In the genomic region with DNA sequence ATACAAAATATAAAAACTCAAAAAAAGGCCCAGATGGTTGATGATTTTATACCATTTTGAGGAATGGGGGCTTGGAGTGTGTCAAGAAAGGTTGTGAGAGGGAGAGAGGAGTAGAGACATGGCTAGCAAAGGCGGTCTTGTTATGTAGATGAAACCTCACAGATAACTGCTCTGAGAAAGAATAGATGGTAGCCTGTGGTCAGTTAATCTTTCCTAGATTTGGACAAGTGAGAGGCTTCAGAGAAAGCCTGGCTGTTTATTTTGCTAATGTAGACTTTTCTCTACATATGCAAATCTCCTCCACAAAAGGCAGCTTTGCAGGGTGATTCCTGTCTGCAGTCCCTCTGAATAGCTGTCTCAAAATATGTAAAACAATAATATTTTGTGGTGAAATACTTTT, we compare ENCODE assay signal across 28 cellular contexts.
"Had no signal": no experiment of that assay in that cellular context is flagged by ENCODE, and none has a peak within 500 bp of the region (broad histone marks: within the 10 kb centered on the region; RNA-seq: fewer than 3 reads in every experiment).

No MANE protein-coding gene starts in this region.

- DNase-seq: activated CD4-positive, alpha-beta T cell treated with anti-CD3 and anti-CD28 coated beads for 48 hours; activated CD4-positive, alpha-beta T cell treated with anti-CD3 and anti-CD28 coated beads, Interleukin-2, amount 50 U/mL, for 48 hours; activated CD8-positive, alpha-beta memory T cell treated with anti-CD3 and anti-CD28 coated beads for 24 hours; activated effector memory CD4-positive, alpha-beta T cell treated with anti-CD3 and anti-CD28 coated beads, Interleukin-2, amount 50 U/mL, for 16 hours; activated naive CD4-positive, alpha-beta T cell treated with anti-CD3 and anti-CD28 coated beads for 36 hours; activated naive CD8-positive, alpha-beta T cell treated with anti-CD3 and anti-CD28 coated beads for 36 hours; adrenal gland; aorta; cerebellar nuclear complex; colonic mucosa; dorsolateral prefrontal cortex; effector memory CD4-positive, alpha-beta T cell; islet precursor cell; left ventricle myocardium superior; mammary epithelial cell; ovary; right lobe of liver; stimulated activated CD4-positive, alpha-beta T cell treated with anti-CD3 and anti-CD28 coated beads, Interleukin-2, amount 100 ng/mL, for 48 hours; stimulated activated naive CD4-positive, alpha-beta T cell treated with Interleukin-2 at 50 U/mL for 16 hours; T-helper 9 cell had no signal

- H3K36me3 Mint-ChIP-seq: activated naive CD8-positive, alpha-beta T cell treated with anti-CD3 and anti-CD28 coated beads for 36 hours; brain had no signal

- H3K27ac ChIP-seq: adrenal gland, cardiac muscle cell, colonic mucosa, dorsolateral prefrontal cortex, ovary, right lobe of liver, tibial nerve, VCaP had no signal

- H3K27me3 Mint-ChIP-seq: activated naive CD8-positive, alpha-beta T cell treated with anti-CD3 and anti-CD28 coated beads for 36 hours; brain; progenitor cell of endocrine pancreas had no signal

- H3K4me3 ChIP-seq: adrenal gland, cardiac muscle cell, colonic mucosa, dorsolateral prefrontal cortex, ovary, right lobe of liver, tibial nerve had no signal

- ATAC-seq: activated CD4-positive, CD25-positive, alpha-beta regulatory T cell treated with anti-CD3 and anti-CD28 coated beads, Interleukin-2, amount 50 U/mL, for 24 hours; left ventricle myocardium superior; right lobe of liver had no signal

- H3K36me3 ChIP-seq: adrenal gland, cardiac muscle cell, colonic mucosa, ovary, right lobe of liver, tibial nerve had no signal

- H3K4me1 ChIP-seq: adrenal gland, colonic mucosa, right lobe of liver, tibial nerve had no signal

- H3K9me3 Mint-ChIP-seq: activated T-helper 1 cell treated with anti-CD3 and anti-CD28 coated beads, Interleukin-12 subunit alpha, Interleukin-12 subunit beta, Interleukin-2, Interleukin-4 antibody, amounts not matched to agents 30 ng/mL and 10 ng/mL and 1 ng/mL, durations not matched to agents 14 hours and 24 hours and 36 hours had no signal

- H3K4me3 Mint-ChIP-seq: activated naive CD4-positive, alpha-beta T cell treated with anti-CD3 and anti-CD28 coated beads for 36 hours; activated naive CD8-positive, alpha-beta T cell treated with anti-CD3 and anti-CD28 coated beads for 36 hours; activated T-helper 1 cell treated with anti-CD3 and anti-CD28 coated beads, Interleukin-12 subunit alpha, Interleukin-12 subunit beta, Interleukin-2, Interleukin-4 antibody, amounts not matched to agents 30 ng/mL and 10 ng/mL and 1 ng/mL, durations not matched to agents 14 hours and 24 hours and 36 hours; brain; nephron had no signal

- H3K9me3 ChIP-seq: adrenal gland, colonic mucosa, ovary, right lobe of liver had no signal

- H3K4me1 Mint-ChIP-seq: activated naive CD8-positive, alpha-beta T cell treated with anti-CD3 and anti-CD28 coated beads for 36 hours; nephron had no signal

- H3K27me3 ChIP-seq: adrenal gland, cardiac muscle cell, colonic mucosa, dorsolateral prefrontal cortex, ovary, right lobe of liver, tibial nerve had no signal
